In genomic region chr12:25677180-25677937, GRCh38 we compare ENCODE assay signal across 17 cellular contexts.
A peak's percentile ranks its signal among the peaks of the same experiment; 100 is the strongest.
DNase-seq lines count a peak whose midpoint lies in the region; ATAC-seq, FAIRE-seq and TF ChIP-seq lines count a peak whose summit lies in the region.
"Had no signal": no experiment of that assay in that cellular context is flagged by ENCODE, and none has a peak within 500 bp of the region (broad histone marks: within the 10 kb centered on the region; RNA-seq: fewer than 3 reads in every experiment).

No MANE protein-coding gene starts in this region.

- FAIRE-seq in A549 (lab: Jason Lieb, UNC) (no peak), K562 (lab: Jason Lieb, UNC) (no peak)

- WGBS in A549 (ENCODE audit: missing lambda C conversion rate), result 9% methylated on average over 5 of the region's 5 CpGs
- WGBS in K562 (ENCODE audit: insufficient coverage, low coverage, missing lambda C conversion rate), result 2% methylated on average over 5 of the region's 5 CpGs
- WGBS in mesenchymal stem cell, result 89% methylated on average over 5 of the region's 5 CpGs

- no peaks in the 10 kb centered on the region for H3K27me3 ChIP-seq in K562 (ENCODE audit: control insufficient read depth in 2 of 2, insufficient read depth in 2 of 2, low read length in 2 of 2)
- H3K27me3 ChIP-seq in lower lobe of right lung (ENCODE audit: low read depth), result no peaks in the 10 kb centered on the region
- no peaks in the 10 kb centered on the region for H3K27me3 ChIP-seq in mesenchymal stem cell (ENCODE audit: control insufficient read depth in 1 of 2, insufficient read depth in 1 of 2, low read length in 2 of 2)
- H3K27me3 ChIP-seq: SJSA1 had no signal

- no TSS peak for BruUV-seq in K562 (replicated peaks; lab: Mats Ljungman, UMichigan)

- H3K4me3 ChIP-seq in A549 (no peak overlapping the region), K562 (no peak overlapping the region), lower lobe of right lung (no peak overlapping the region), mesenchymal stem cell (ENCODE audit: insufficient read depth in 1 of 2, low read depth in 1 of 2, low read length in 2 of 2) (no peak overlapping the region)
- H3K4me3 ChIP-seq: SJSA1 had no signal

- CTCF ChIA-PET in A549 (lab: Yijun Ruan, JAX), result interaction anchor here (0.8 to 1.5 kb wide), 4 partner anchors 15 to 352 kb away, joined by 3 to 5 read pairs (median 4); no protein-coding TSS in a partner anchor
- CTCF ChIA-PET in K562 (lab: Yijun Ruan, JAX; ENCODE audit: low intra/inter-chr PET ratio), result interaction anchor here (0.5 to 0.9 kb wide), 3 partner anchors 340 to 433 kb away, joined by 3 to 4 read pairs (median 3); no protein-coding TSS in a partner anchor

- TF ChIP-seq RAD21 in A549 (conservative IDR thresholded peaks at IDR 0.05 in 1 of 2, IDR thresholded peaks at IDR 0.05 in 1 of 2), result peak; percentile 39 to 41; a peak in 4 of 5 replicates
- TF ChIP-seq RAD21 in K562 (CRISPR knock-in tag; conservative IDR thresholded peaks at IDR 0.05 in 1 of 2, IDR thresholded peaks at IDR 0.05 in 1 of 2), result peak; percentile 84 to 87

- no peaks in the 10 kb centered on the region for H3K4me1 ChIP-seq in A549
- no peaks in the 10 kb centered on the region; a peak in 1 of 5 replicates for H3K4me1 ChIP-seq in K562 (replicated peaks in 1 of 2; ENCODE audit: control insufficient read depth in 2 of 2, insufficient read depth in 2 of 2, low read length in 2 of 2)
- no peaks in the 10 kb centered on the region for H3K4me1 ChIP-seq in lower lobe of right lung
- H3K4me1 ChIP-seq in mesenchymal stem cell (ENCODE audit: control insufficient read depth, insufficient read depth, low read depth, low read length), result peaks cover 1% of the 10 kb centered on the region
- H3K4me1 ChIP-seq: SJSA1 had no signal

- H3K27ac ChIP-seq in A549 (no peak overlapping the region), K562 (ENCODE audit: extremely low read depth, low read depth, low read length) (no peak overlapping the region), lower lobe of right lung (no peak overlapping the region), mesenchymal stem cell (ENCODE audit: low read length, poor library complexity, severe bottlenecking) (no peak overlapping the region)
- H3K27ac ChIP-seq: SJSA1 had no signal

- 0 out of 6 replicates have a peak, but pooled peaks of 1 of the 2 experiments have one; percentile 33 for ATAC-seq in A549
- ATAC-seq in K562, result no peak
- ATAC-seq in lower lobe of right lung, result no peak
- ATAC-seq in GM19455 (IDR thresholded peaks at IDR 0.05; ENCODE audit: unreplicated experiment), result no peak
- ATAC-seq in HG03439 (IDR thresholded peaks at IDR 0.05; ENCODE audit: unreplicated experiment), result no peak
- ATAC-seq: activated CD8-positive, alpha-beta T cell treated with anti-CD3 and anti-CD28 coated beads for 36 hours; activated T-helper 17 cell treated with anti-CD3 and anti-CD28 coated beads, Interleukin-2, amount 50 U/mL, for 72 hours had no signal

- H3K4me2 ChIP-seq in A549 (no peak overlapping the region), K562 (ENCODE audit: insufficient read depth, low read length) (no peak overlapping the region), mesenchymal stem cell (ENCODE audit: low read length, poor library complexity, severe bottlenecking) (no peak overlapping the region)

- H4K20me1 ChIP-seq in K562 (replicated peaks; ENCODE audit: control insufficient read depth, insufficient read depth, low read length), result no peaks in the 10 kb centered on the region

- DNase-seq in A549 (ENCODE audit: low read depth in 1 of 2, low spot score in 1 of 2) (peak in 1 of 2 experiments; percentile 13), GM03348 (ENCODE audit: low spot score) (peak; percentile 48), K562 (ENCODE audit: extremely low read depth in 1 of 4, low spot score in 3 of 4) (no peak), lower lobe of right lung (no peak), NCI-H1092 (lab: John Stamatoyannopoulos, UW) (no peak), mesenchymal stem cell (no peak)
- DNase-seq: activated CD8-positive, alpha-beta T cell treated with anti-CD3 and anti-CD28 coated beads for 36 hours; DMS153; hippocampal formation; KG1; NCI-H1436 treated with DMSO at 0.1 percent for 48 hours; NCI-H446 treated with DMSO at 0.1 percent for 48 hours; stimulated activated CD4-positive, alpha-beta T cell treated with anti-CD3 and anti-CD28 coated beads, Interleukin-12 subunit alpha, Interleukin-12 subunit beta, amount 100 ng/mL, for 4 hours had no signal

- intact Hi-C loops in K562 (cut with micrococcal nuclease), result no loop called here
- intact Hi-C loops in lower lobe of right lung (cut with DNase I), result no loop called here

- H4K8ac ChIP-seq in mesenchymal stem cell (ENCODE audit: low read length), result no peak overlapping the region

- H2AFZ ChIP-seq in K562 (ENCODE audit: low read depth, low read length) (no peak overlapping the region), mesenchymal stem cell (ENCODE audit: low read depth, low read length) (no peak overlapping the region)

- H2BK12ac ChIP-seq in mesenchymal stem cell (ENCODE audit: low read length in 2 of 2), result no peak overlapping the region

- H3K4ac ChIP-seq in mesenchymal stem cell (ENCODE audit: low read depth in 1 of 2, low read length in 2 of 2), result no peak overlapping the region

- H2BK120ac ChIP-seq in mesenchymal stem cell (ENCODE audit: low read depth, low read length), result no peak overlapping the region

- H3K9me1 ChIP-seq in K562 (ENCODE audit: control insufficient read depth, insufficient read depth, low read length), result no peaks in the 10 kb centered on the region

- TF ChIP-seq EP300 in A549 (IDR thresholded peaks at IDR 0.05) (no peak), K562 (IDR thresholded peaks at IDR 0.05; ENCODE audit: low read length) (no peak)

- H3K14ac ChIP-seq in mesenchymal stem cell (ENCODE audit: low read length in 2 of 2), result no peak overlapping the region

- in situ Hi-C loops in K562 (cut with MboI), result no loop called here

- TF ChIP-seq CTCF in A549 (IDR thresholded peaks at IDR 0.05) (peak; percentile 18; the same call in 1 of the 3 replicates), K562 (IDR thresholded peaks at IDR 0.05 in 2 of 3, conservative IDR thresholded peaks at IDR 0.05 in 1 of 3; ENCODE audit: insufficient read depth in 2 of 3, low read depth in 1 of 3, low read length in 3 of 3) (peak in 1 of 3 experiments; percentile 54; a peak in 2 of 6 replicates), lower lobe of right lung (IDR thresholded peaks at IDR 0.05) (peak; percentile 34)

- no peak overlapping the region for H2BK5ac ChIP-seq in mesenchymal stem cell (ENCODE audit: low read depth, low read length, poor library complexity, severe bottlenecking)

- POLR2A ChIA-PET in A549 (lab: Yijun Ruan, JAX) (no interaction called here), K562 (lab: Yijun Ruan, JAX) (no interaction called here)

- H3K9ac ChIP-seq in K562 (ENCODE audit: insufficient read depth in 1 of 2, low read depth in 2 of 2, low read length in 2 of 2) (no peak overlapping the region), mesenchymal stem cell (ENCODE audit: low read length) (no peak overlapping the region)

- no peak overlapping the region for H3K18ac ChIP-seq in mesenchymal stem cell (ENCODE audit: low read depth in 1 of 2, low read length in 2 of 2)

- no peak overlapping the region for H2AK5ac ChIP-seq in mesenchymal stem cell (ENCODE audit: low read length, severe bottlenecking)

- no peak overlapping the region for H4K91ac ChIP-seq in mesenchymal stem cell (ENCODE audit: low read length)

- TF ChIP-seq POLR2A in A549 (IDR thresholded peaks at IDR 0.05; ENCODE audit: low read length), result no peak
- TF ChIP-seq POLR2A in K562 (conservative IDR thresholded peaks at IDR 0.05), result no peak

- H3K9me3 ChIP-seq in A549, result no peaks in the 10 kb centered on the region
- H3K9me3 ChIP-seq in K562 (replicated peaks; ENCODE audit: control insufficient read depth, insufficient read depth, low read depth, low read length), result no peaks in the 10 kb centered on the region
- H3K9me3 ChIP-seq in lower lobe of right lung, result no peaks in the 10 kb centered on the region
- no peaks in the 10 kb centered on the region for H3K9me3 ChIP-seq in mesenchymal stem cell (ENCODE audit: control insufficient read depth, low read length)
- H3K9me3 ChIP-seq: SJSA1 had no signal

- H3K23ac ChIP-seq in mesenchymal stem cell (ENCODE audit: low read length in 2 of 2), result no peak overlapping the region

- no peak overlapping the region for H2BK15ac ChIP-seq in mesenchymal stem cell (ENCODE audit: low read depth, poor library complexity, severe bottlenecking)

- no peaks in the 10 kb centered on the region for H3K79me2 ChIP-seq in K562 (ENCODE audit: control insufficient read depth, insufficient read depth, low read length)

- no peaks in the 10 kb centered on the region for H3K36me3 ChIP-seq in K562 (ENCODE audit: control insufficient read depth, insufficient read depth, low read length)
- no peaks in the 10 kb centered on the region for H3K36me3 ChIP-seq in lower lobe of right lung
- H3K36me3 ChIP-seq in mesenchymal stem cell (ENCODE audit: control insufficient read depth in 1 of 2, insufficient read depth in 2 of 2, low read depth in 1 of 2, low read length in 2 of 2), result no peaks in the 10 kb centered on the region
- H3K36me3 ChIP-seq: SJSA1 had no signal

- no peaks in the 10 kb centered on the region for H3K79me1 ChIP-seq in mesenchymal stem cell (replicated peaks; ENCODE audit: low read length, poor library complexity, severe bottlenecking)

TF ChIP-seq in A549, 52 proteins besides CTCF, POLR2A, EP300 and RAD21 (continues in another document):
- no peak for TF ChIP-seq POLR2AphosphoS2 (conservative IDR thresholded peaks at IDR 0.05; ENCODE audit: low read length)
- no peak for TF ChIP-seq FOSB (CRISPR knock-in tag; IDR thresholded peaks at IDR 0.05)
- no peak for TF ChIP-seq NPAS2 (CRISPR knock-in tag; IDR thresholded peaks at IDR 0.05; ENCODE audit: borderline replicate concordance)
- peak; percentile 39; the same call in 1 of the 3 replicates for TF ChIP-seq SMC3 (IDR thresholded peaks at IDR 0.05)
- TF ChIP-seq RNF2 (IDR thresholded peaks at IDR 0.05; ENCODE audit: borderline replicate concordance, low read depth), result no peak

TF ChIP-seq in K562, 482 proteins besides CTCF, POLR2A, EP300 and RAD21 (continues in another document):
- TF ChIP-seq CEBPB (tag; IDR thresholded peaks at IDR 0.05) (peak; percentile 55; the same call in 1 of the 2 replicates), CEBPG (CRISPR knock-in tag; IDR thresholded peaks at IDR 0.05) (no peak), CEBPG (tag; conservative IDR thresholded peaks at IDR 0.05 in 1 of 2, IDR thresholded peaks at IDR 0.05 in 1 of 2) (peak; percentile 65 to 84)

Comparison
In these comparisons a context has a peak if more than half of its experiments do, and no peak if none do; other contexts are left out.
1. Of the 35 proteins assayed by ChIP-seq in both K562 and A549: peak only in K562: CEBPB; only in A549: SMC3; in both: RAD21; in neither: 31; mixed calls (peak in some experiments, not most) for 1.